Comparison of ENCODE assay signal across 7 cellular contexts in genomic region chr6:129500958-129501381, GRCh38.
DNase-seq lines count a peak whose midpoint lies in the region; ATAC-seq and TF ChIP-seq lines count a peak whose summit lies in the region.

No MANE protein-coding gene starts in this region.

- H3K27ac ChIP-seq in spleen = no peak overlapping the region

- no peak for ATAC-seq in GM21737 (IDR thresholded peaks at IDR 0.05; ENCODE audit: unreplicated experiment)

- WGBS in spleen, 5 donors = 70 to 81% (median 73%) methylated on average over 10 of the region's 10 CpGs

- intact Hi-C loops in spleen (cut with DNase I; ENCODE audit: low total_unique reads) = loop anchor here (10.0 kb wide), 1 partner anchor 74 kb away; no protein-coding TSS in a partner anchor

- no peaks in the 10 kb centered on the region for H3K27me3 ChIP-seq in spleen (replicated peaks in 1 of 7)

- no peak overlapping the region for H3K4me3 ChIP-seq in spleen

- H3K9me3 ChIP-seq in spleen = no peaks in the 10 kb centered on the region

- no peaks in the 10 kb centered on the region for H3K36me3 ChIP-seq in spleen

- DNase-seq in NCI-H2227 treated with DMSO at 0.1 percent for 48 hours (lab: John Stamatoyannopoulos, UW) (peak; percentile 6), dermis blood vessel endothelial cell (peak; percentile 49), putamen (ENCODE audit: low spot score) (peak; percentile 22), spleen (no peak), NCI-H1092 (lab: John Stamatoyannopoulos, UW) (no peak)

- peaks cover 8 to 26% (median 14%) of the 10 kb centered on the region in 6 donors for H3K4me1 ChIP-seq in spleen

- peak; percentile 39 for TF ChIP-seq CTCF in GM12873 (IDR thresholded peaks at IDR 0.05; ENCODE audit: insufficient read depth, low read depth, low read length, missing control alignments)
- no peak for TF ChIP-seq CTCF in spleen (IDR thresholded peaks at IDR 0.05 in 8 of 11, conservative IDR thresholded peaks at IDR 0.05 in 3 of 11)

- no peak for TF ChIP-seq POLR2A in spleen (IDR thresholded peaks at IDR 0.05)

Comparison
In these comparisons a context has a peak if more than half of its experiments do, and no peak if none do; other contexts are left out.
1. DNase-seq: peak in NCI-H2227 treated with DMSO at 0.1 percent for 48 hours (single experiment), dermis blood vessel endothelial cell (single experiment) and putamen (single experiment); none in spleen (single experiment) and NCI-H1092 (single experiment).